Comparison of ENCODE assay signal across 7 cellular contexts in the genomic region with DNA sequence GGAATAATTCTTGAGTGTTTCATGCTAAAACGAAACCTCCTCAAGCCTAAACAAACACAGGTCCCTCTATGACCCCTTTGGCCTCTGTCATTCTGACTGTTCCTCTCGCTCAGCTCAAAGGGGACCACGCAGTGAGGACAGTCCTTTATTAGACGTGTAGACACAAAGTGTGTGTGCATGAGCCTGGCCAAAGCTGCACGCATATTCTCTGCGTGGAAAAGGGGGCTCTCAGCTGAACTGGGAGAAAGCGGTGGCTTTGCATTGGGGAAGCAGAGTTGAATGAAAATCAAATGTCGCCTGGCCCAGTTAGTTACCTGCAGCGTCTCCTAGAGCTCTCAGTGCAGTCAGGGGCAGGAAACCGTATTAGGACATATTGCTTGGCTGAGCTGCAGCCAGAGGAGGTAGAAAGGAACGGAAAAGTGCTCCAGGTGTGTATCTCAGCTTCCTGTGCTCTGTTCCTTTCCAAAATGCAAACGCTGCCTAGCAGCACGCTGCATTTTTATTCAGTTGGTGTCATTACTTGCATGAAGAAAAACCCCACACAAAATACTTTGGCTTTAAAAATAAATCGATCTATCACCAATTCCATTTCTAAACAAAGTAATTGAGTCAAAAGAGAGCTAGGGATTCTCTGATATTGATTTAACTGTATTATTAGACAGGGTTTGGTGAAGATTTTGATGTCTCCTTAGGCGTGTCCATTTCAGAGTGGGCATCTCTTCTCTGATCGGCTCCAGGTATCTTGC. TPM values are rescaled to one million over a fixed set of nuclear protein-coding genes. Genes with fewer than 3 reads are reported as not detected.
DNase-seq lines count a peak whose midpoint lies in the region; TF ChIP-seq lines count a peak whose summit lies in the region.

No MANE protein-coding gene starts in this region.

- H3K36me3 ChIP-seq in spleen: peaks cover 0 to 22% (median 0%) of the 10 kb centered on the region in 6 donors

- peak overlapping the region; percentile 81 for H3K4me3 Mint-ChIP-seq in HFFc6
- H3K4me3 Mint-ChIP-seq in activated CD4-positive, alpha-beta memory T cell treated with anti-CD3 and anti-CD28 coated beads, Interleukin-2, amount 10 ng/mL, durations not matched to agents 7 days and 5 days: peak overlapping the region; percentile 92

- DNase-seq in HFFc6 (no peak), islet precursor cell (peak; percentile 57), spleen (no peak), NCI-H1105 (lab: John Stamatoyannopoulos, UW) (no peak), occipital lobe (lab: John Stamatoyannopoulos, UW) (no peak)
- DNase-seq in activated CD4-positive, alpha-beta memory T cell treated with anti-CD3 and anti-CD28 coated beads, Interleukin-2, amount 10 ng/mL, durations not matched to agents 7 days and 5 days: no peak
- DNase-seq in activated CD8-positive, alpha-beta memory T cell treated with anti-CD3 and anti-CD28 coated beads, Interleukin-2, amount 50 U/mL, for 48 hours: no peak

- H3K4me3 ChIP-seq in spleen: peak overlapping the region in 4 of 8 donors; percentile 5 to 84 (median 30)

- H3K4me1 Mint-ChIP-seq in HFFc6 (ENCODE audit: low read depth): peaks cover 26% of the 10 kb centered on the region
- H3K4me1 Mint-ChIP-seq in activated CD4-positive, alpha-beta memory T cell treated with anti-CD3 and anti-CD28 coated beads, Interleukin-2, amount 10 ng/mL, durations not matched to agents 7 days and 5 days: peaks cover 70% of the 10 kb centered on the region

- TF ChIP-seq CTCF in HFFc6 (IDR thresholded peaks at IDR 0.05) (no peak), spleen (IDR thresholded peaks at IDR 0.05 in 8 of 11, conservative IDR thresholded peaks at IDR 0.05 in 3 of 11) (no peak)

- CTCF ChIA-PET in activated CD4-positive, alpha-beta memory T cell treated with anti-CD3 and anti-CD28 coated beads, Interleukin-2, amount 10 ng/mL, durations not matched to agents 7 days and 5 days (lab: Charles Lee): interaction anchor here (1.0 to 2.5 kb wide), 9 partner anchors 9 to 414 kb away, joined by 3 to 13 read pairs (median 5); no protein-coding TSS in a partner anchor

- peak overlapping the region; percentile 8 to 89 (median 85) for H3K27ac ChIP-seq in spleen

- peaks cover 0 to 81% (median 21%) of the 10 kb centered on the region in 7 donors for H3K27me3 ChIP-seq in spleen (replicated peaks in 1 of 7)

- peaks cover 23 to 100% (median 78%) of the 10 kb centered on the region in 6 donors for H3K4me1 ChIP-seq in spleen

- WGBS in spleen, 5 donors: 51 to 62% (median 52%) methylated on average over 16 of the region's 16 CpGs

- intact Hi-C loops in spleen (cut with DNase I; ENCODE audit: low total_unique reads): no loop called here

- H3K9me3 Mint-ChIP-seq in HFFc6: no peaks in the 10 kb centered on the region
- no peaks in the 10 kb centered on the region for H3K9me3 Mint-ChIP-seq in activated CD4-positive, alpha-beta memory T cell treated with anti-CD3 and anti-CD28 coated beads, Interleukin-2, amount 10 ng/mL, durations not matched to agents 7 days and 5 days

- peak overlapping the region; percentile 6; the same call in 1 of the 2 replicates for H3K27ac Mint-ChIP-seq in HFFc6
- H3K27ac Mint-ChIP-seq in activated CD4-positive, alpha-beta memory T cell treated with anti-CD3 and anti-CD28 coated beads, Interleukin-2, amount 10 ng/mL, durations not matched to agents 7 days and 5 days: peak overlapping the region; percentile 99

- no peaks in the 10 kb centered on the region for H3K9me3 ChIP-seq in spleen

- POLR2A ChIA-PET in activated CD4-positive, alpha-beta memory T cell treated with anti-CD3 and anti-CD28 coated beads, Interleukin-2, amount 10 ng/mL, durations not matched to agents 7 days and 5 days (lab: Charles Lee): interaction anchor here (0.6 to 10.4 kb wide), 32 partner anchors 10 to 1149 kb away, joined by 3 to 121 read pairs (median 7); a partner anchor contains a TSS

- H3K27me3 Mint-ChIP-seq in HFFc6 (ENCODE audit: insufficient read depth): peaks cover 64% of the 10 kb centered on the region
- no peaks in the 10 kb centered on the region for H3K27me3 Mint-ChIP-seq in activated CD4-positive, alpha-beta memory T cell treated with anti-CD3 and anti-CD28 coated beads, Interleukin-2, amount 10 ng/mL, durations not matched to agents 7 days and 5 days

- no peaks in the 10 kb centered on the region for H3K36me3 Mint-ChIP-seq in HFFc6 (ENCODE audit: low read depth)
- H3K36me3 Mint-ChIP-seq in activated CD4-positive, alpha-beta memory T cell treated with anti-CD3 and anti-CD28 coated beads, Interleukin-2, amount 10 ng/mL, durations not matched to agents 7 days and 5 days (ENCODE audit: low read depth): peaks cover 97% of the 10 kb centered on the region

- TF ChIP-seq POLR2A in spleen (IDR thresholded peaks at IDR 0.05): no peak

RNA-seq across cellular contexts. Expression of a gene that starts 4.9 kb away (rescaled TPM):
- under 1 TPM in 4 of 6 experiments, not detected in 2; 0.07 to 0.43 (median 0.16) TPM for total RNA-seq in HFFc6 (2021; fragmentation: NEBNext Ultra II Directional; extraction: Animal tissue kit (Norgen Biotek cat#: 25700))
- total RNA-seq in activated CD4-positive, alpha-beta memory T cell treated with anti-CD3 and anti-CD28 coated beads, Interleukin-2, amount 10 ng/mL, durations not matched to agents 7 days and 5 days: 100 to 1,000 TPM; 112 TPM
- total RNA-seq in spleen: 10 to 100 TPM in 2 of 7 donors, 1 to 10 TPM in 5; 3.9 to 15.4 (median 8.8) TPM
- polyA plus RNA-seq in spleen: 1 to 10 TPM; 2.2 to 4.4 (median 3.5) TPM
- not detected for total RNA-seq in occipital lobe

Comparison
In these comparisons a context has a peak if more than half of its experiments do, and no peak if none do; other contexts are left out.
1. RNA of a gene that starts 4.9 kb away (total RNA-seq): 112 TPM in activated CD4-positive, alpha-beta memory T cell treated with anti-CD3 and anti-CD28 coated beads, Interleukin-2, amount 10 ng/mL, durations not matched to agents 7 days and 5 days; 3.9 to 15.4 TPM in spleen, 0.07 to 0.43 TPM in HFFc6 and not detected in occipital lobe (single experiment); every median in the first group is over 4 times any median in the second.